Comparison of ENCODE assay signal across 10 cellular contexts in genomic region chr11:34242037-34242625, GRCh38.
A peak's percentile ranks its signal among the peaks of the same experiment; 100 is the strongest.
DNase-seq lines count a peak whose midpoint lies in the region; ATAC-seq, FAIRE-seq and TF ChIP-seq lines count a peak whose summit lies in the region.
"Had no signal": no experiment of that assay in that cellular context is flagged by ENCODE, and none has a peak within 500 bp of the region (broad histone marks: within the 10 kb centered on the region; RNA-seq: fewer than 3 reads in every experiment).

No MANE protein-coding gene starts in this region.

- DNase-seq in GM06990 (ENCODE audit: extremely low read depth, insufficient read length) = peak; percentile 56
- peak; percentile 38 for DNase-seq in HPDE6-E6E7 (ENCODE audit: extremely low spot score)
- DNase-seq in K562 (ENCODE audit: extremely low read depth in 1 of 4, low spot score in 3 of 4) = peak; percentile 85 to 90 (median 88)
- no peak for DNase-seq in neuronal stem cell (ENCODE audit: low spot score)
- DNase-seq in NCI-H2227 (lab: John Stamatoyannopoulos, UW; ENCODE audit: unreplicated experiment) = no peak
- DNase-seq in esophagus squamous epithelium (lab: John Stamatoyannopoulos, UW) = no peak
- DNase-seq: NCI-H526, ovary had no signal

- H4K8ac ChIP-seq in neuronal stem cell (ENCODE audit: low read depth, low read length) = no peak overlapping the region

- peak overlapping the region; percentile 56 for H3K14ac ChIP-seq in neuronal stem cell (ENCODE audit: low read length)

- H2BK120ac ChIP-seq in neuronal stem cell (ENCODE audit: low read depth, low read length) = no peak overlapping the region

- WGBS in K562 (ENCODE audit: insufficient coverage, low coverage, missing lambda C conversion rate) = 1% methylated on average over 11 of the region's 11 CpGs
- WGBS in neuronal stem cell (ENCODE audit: extremely low coverage in 2 of 2, insufficient read length in 2 of 2, insufficient replicate concordance in 1 of 2), 2 donors = no CpG with 5 or more reads among the region's 11 CpGs
- 64 to 74% methylated on average over 9 of the region's 11 CpGs for WGBS in esophagus squamous epithelium, 2 donors

- FAIRE-seq in K562 (lab: Jason Lieb, UNC) = peak; percentile 91

- no peak overlapping the region for H2AK5ac ChIP-seq in neuronal stem cell (ENCODE audit: low read depth, low read length)

- H3K36me3 ChIP-seq in GM06990 (ENCODE audit: control insufficient read depth, insufficient read depth, low read length) (no peaks in the 10 kb centered on the region), K562 (ENCODE audit: control insufficient read depth, insufficient read depth, low read length) (no peaks in the 10 kb centered on the region), neuronal stem cell (replicated peaks in 1 of 2; ENCODE audit: control insufficient read depth in 2 of 2, insufficient read depth in 2 of 2, low read length in 2 of 2) (no peaks in the 10 kb centered on the region), esophagus squamous epithelium (no peaks in the 10 kb centered on the region)
- H3K36me3 ChIP-seq: ovary had no signal

- CTCF ChIA-PET in K562 (lab: Yijun Ruan, JAX; ENCODE audit: low intra/inter-chr PET ratio) = no interaction called here

- H3K9me1 ChIP-seq in K562 (ENCODE audit: control insufficient read depth, insufficient read depth, low read length) = no peaks in the 10 kb centered on the region

- no peak overlapping the region for H3K23ac ChIP-seq in neuronal stem cell (ENCODE audit: low read depth, low read length, poor library complexity)

- intact Hi-C loops in K562 (cut with micrococcal nuclease) (no loop called here), esophagus squamous epithelium (cut with DNase I) (no loop called here)

- no peaks in the 10 kb centered on the region for H3K79me2 ChIP-seq in K562 (ENCODE audit: control insufficient read depth, insufficient read depth, low read length)

- H2AFZ ChIP-seq in K562 (ENCODE audit: low read depth, low read length) = peak overlapping the region; percentile 51
- H2AFZ ChIP-seq in neuronal stem cell (ENCODE audit: low read length) = no peak overlapping the region

- H3K9ac ChIP-seq in K562 (ENCODE audit: insufficient read depth in 1 of 2, low read depth in 2 of 2, low read length in 2 of 2) = peak overlapping the region; percentile 18 to 83; a peak in 3 of 4 replicates
- H3K9ac ChIP-seq in neuronal stem cell (ENCODE audit: low read depth, low read length, poor library complexity) = no peak overlapping the region
- H3K9ac ChIP-seq: KMS-11 had no signal

- TF ChIP-seq POLR2A in K562 (conservative IDR thresholded peaks at IDR 0.05) (no peak), esophagus squamous epithelium (IDR thresholded peaks at IDR 0.05) (no peak)

- H4K20me1 ChIP-seq in K562 (replicated peaks; ENCODE audit: control insufficient read depth, insufficient read depth, low read length) = peaks cover 4% of the 10 kb centered on the region; the same call in 1 of the 2 replicates

- BruUV-seq in K562 (replicated peaks; lab: Mats Ljungman, UMichigan) = no TSS peak

- POLR2A ChIA-PET in K562 (lab: Yijun Ruan, JAX) = interaction anchor here (0.6 to 2.0 kb wide), 3 partner anchors 9 to 361 kb away, joined by 3 to 6 read pairs (median 3); no protein-coding TSS in a partner anchor

- no peak for TF ChIP-seq CTCF in GM06990 (IDR thresholded peaks at IDR 0.05; ENCODE audit: insufficient read depth, low read length, poor library complexity, severe bottlenecking)
- no peak for TF ChIP-seq CTCF in K562 (IDR thresholded peaks at IDR 0.05 in 2 of 3, conservative IDR thresholded peaks at IDR 0.05 in 1 of 3; ENCODE audit: insufficient read depth in 2 of 3, low read depth in 1 of 3, low read length in 3 of 3)
- TF ChIP-seq CTCF in esophagus squamous epithelium (IDR thresholded peaks at IDR 0.05) = no peak

- H3K4me3 ChIP-seq in GM06990 (replicated peaks; ENCODE audit: low read depth, low read length) = no peak overlapping the region
- H3K4me3 ChIP-seq in K562 = no peak overlapping the region
- H3K4me3 ChIP-seq in neuronal stem cell (ENCODE audit: low read length in 2 of 2) = no peak overlapping the region
- H3K4me3 ChIP-seq in esophagus squamous epithelium = no peak overlapping the region
- H3K4me3 ChIP-seq: ovary had no signal

- in situ Hi-C loops in K562 (cut with MboI) = no loop called here

- peak overlapping the region; percentile 8 for H2BK12ac ChIP-seq in neuronal stem cell (ENCODE audit: low read length)

- H3K79me1 ChIP-seq in neuronal stem cell (ENCODE audit: low read depth, low read length) = no peaks in the 10 kb centered on the region

- H3K9me3 ChIP-seq in K562 (replicated peaks; ENCODE audit: control insufficient read depth, insufficient read depth, low read depth, low read length) (no peaks in the 10 kb centered on the region), neuronal stem cell (replicated peaks in 1 of 2; ENCODE audit: control insufficient read depth in 2 of 2, insufficient read depth in 1 of 2, low read depth in 1 of 2, low read length in 2 of 2) (peaks cover 0 to 5% of the 10 kb centered on the region in 2 donors), esophagus squamous epithelium (no peaks in the 10 kb centered on the region)
- H3K9me3 ChIP-seq: ovary had no signal

- no peak overlapping the region for H4K91ac ChIP-seq in neuronal stem cell (ENCODE audit: low read depth, low read length, poor library complexity)

- H3K4me2 ChIP-seq in K562 (ENCODE audit: insufficient read depth, low read length) (peak overlapping the region; percentile 57), neuronal stem cell (ENCODE audit: insufficient read depth, low read length, poor library complexity, severe bottlenecking) (no peak overlapping the region)

- no peak overlapping the region for H3K4ac ChIP-seq in neuronal stem cell (ENCODE audit: low read length)

- no peak for TF ChIP-seq RAD21 in K562 (CRISPR knock-in tag; conservative IDR thresholded peaks at IDR 0.05 in 1 of 2, IDR thresholded peaks at IDR 0.05 in 1 of 2)

- peak; percentile 90 for ATAC-seq in K562
- no peak for ATAC-seq in GM18502 (IDR thresholded peaks at IDR 0.05; ENCODE audit: poor library complexity, unreplicated experiment)

- no peak overlapping the region for H2BK15ac ChIP-seq in neuronal stem cell (ENCODE audit: low read length)

- peaks cover 27 to 30% of the 10 kb centered on the region in 2 experiments for H3K4me1 ChIP-seq in K562 (replicated peaks in 1 of 2; ENCODE audit: control insufficient read depth in 2 of 2, insufficient read depth in 2 of 2, low read length in 2 of 2)
- H3K4me1 ChIP-seq in neuronal stem cell (ENCODE audit: control insufficient read depth in 2 of 2, insufficient read depth in 1 of 2, low read depth in 1 of 2, low read length in 2 of 2) = peaks cover 6% of the 10 kb centered on the region in 2 donors
- peaks cover 4 to 31% (median 15%) of the 10 kb centered on the region in 3 donors for H3K4me1 ChIP-seq in esophagus squamous epithelium

- no peak overlapping the region for H3K18ac ChIP-seq in neuronal stem cell (ENCODE audit: low read length)

- TF ChIP-seq EP300 in K562 (IDR thresholded peaks at IDR 0.05; ENCODE audit: low read length) = peak; percentile 71; the same call in 1 of the 2 replicates

- H3K27ac ChIP-seq in K562 (ENCODE audit: extremely low read depth, low read depth, low read length) (peak overlapping the region; percentile 15; the same call in 2 of the 3 replicates), neuronal stem cell (replicated peaks; ENCODE audit: low read length) (no peak overlapping the region), esophagus squamous epithelium (no peak overlapping the region)
- H3K27ac ChIP-seq: KMS-11, ovary had no signal

- H3K27me3 ChIP-seq in GM06990 (replicated peaks; ENCODE audit: control insufficient read depth, insufficient read depth, low read length) (no peaks in the 10 kb centered on the region), K562 (ENCODE audit: control insufficient read depth in 2 of 2, insufficient read depth in 2 of 2, low read length in 2 of 2) (no peaks in the 10 kb centered on the region), neuronal stem cell (ENCODE audit: control insufficient read depth in 3 of 3, insufficient read depth in 3 of 3, low read depth in 1 of 3, low read length in 3 of 3) (no peaks in the 10 kb centered on the region), esophagus squamous epithelium (no peaks in the 10 kb centered on the region)
- H3K27me3 ChIP-seq: ovary had no signal

- H2BK5ac ChIP-seq in neuronal stem cell (ENCODE audit: low read length) = no peak overlapping the region

TF ChIP-seq in K562, 482 proteins besides CTCF, POLR2A, EP300 and RAD21 (continues in another document):
- 0 out of 2 replicates have a peak, but pooled peaks have one; percentile 7 for TF ChIP-seq ZNF24 (IDR thresholded peaks at IDR 0.05)
- no peak for TF ChIP-seq ZBTB11 (CRISPR knock-in tag; IDR thresholded peaks at IDR 0.05)
- TF ChIP-seq ZSCAN29 (IDR thresholded peaks at IDR 0.05) = no peak
- TF ChIP-seq EGR1 (conservative IDR thresholded peaks at IDR 0.05) = no peak; the same call in 1 of the 2 replicates
- TF ChIP-seq ETV5 (CRISPR knock-in tag; IDR thresholded peaks at IDR 0.05; ENCODE audit: low read depth) = peak; percentile 54; the same call in 1 of the 2 replicates
- peak; percentile 58; the same call in 1 of the 2 replicates for TF ChIP-seq MTA3 (IDR thresholded peaks at IDR 0.05; ENCODE audit: borderline replicate concordance)

Comparison
In these comparisons a context has a peak if more than half of its experiments do, and no peak if none do; other contexts are left out.
1. DNase-seq: peak in GM06990 (single experiment), HPDE6-E6E7 (single experiment) and K562 (4 of 4); none in neuronal stem cell (single experiment), NCI-H2227 (single experiment) and esophagus squamous epithelium (single experiment).